9 cellular contexts compared by ENCODE assay signal in the genomic region with DNA sequence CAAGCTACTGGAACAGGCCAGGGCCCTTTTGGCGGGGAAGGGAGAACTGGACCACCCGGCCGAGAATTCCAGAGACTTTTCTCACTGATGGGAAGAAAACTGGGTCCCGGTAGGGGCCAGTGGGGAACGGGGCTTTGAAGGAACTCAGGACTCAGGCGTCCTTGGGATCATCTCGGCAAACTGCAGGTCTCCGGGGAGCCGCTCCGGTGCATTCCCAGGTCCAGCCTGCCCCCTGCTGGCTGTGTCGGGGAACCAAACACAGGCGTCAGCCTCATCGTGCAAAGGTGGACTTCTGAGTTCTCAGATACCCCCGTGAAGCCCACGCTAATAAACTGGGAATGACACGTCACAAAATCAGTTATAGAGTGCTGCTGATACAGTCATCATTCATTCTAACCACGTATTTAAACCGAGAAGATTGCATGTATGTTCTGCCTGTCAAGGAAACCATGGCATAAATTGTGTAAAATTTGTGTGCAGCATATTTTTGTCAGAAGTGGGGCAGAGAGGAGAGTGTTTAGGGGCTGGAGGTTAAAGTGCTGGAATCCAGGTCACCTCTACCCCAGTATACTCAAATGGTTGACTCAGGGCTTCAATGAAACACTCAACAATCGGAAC.
DNase-seq lines count a peak whose midpoint lies in the region; ATAC-seq and TF ChIP-seq lines count a peak whose summit lies in the region.
"Had no signal": no experiment of that assay in that cellular context is flagged by ENCODE, and none has a peak within 500 bp of the region (broad histone marks: within the 10 kb centered on the region; RNA-seq: fewer than 3 reads in every experiment).

No MANE protein-coding gene starts in this region.

- H3K27ac Mint-ChIP-seq in Caco-2 (ENCODE audit: unreplicated experiment) = no peak overlapping the region
- H3K27ac Mint-ChIP-seq: T-helper 17 cell had no signal

- POLR2A ChIA-PET in Caco-2 (lab: Charles Lee) = no interaction called here

- H3K79me2 ChIP-seq in smooth muscle cell (ENCODE audit: low read depth) = no peaks in the 10 kb centered on the region

- H3K4me1 ChIP-seq in Caco-2 (no peaks in the 10 kb centered on the region), smooth muscle cell (ENCODE audit: low read depth) (no peaks in the 10 kb centered on the region)

- peak; percentile 63 to 82 for DNase-seq in Caco-2
- DNase-seq in HK-2 (ENCODE audit: unreplicated experiment) = peak; percentile 76
- peak; percentile 46 for DNase-seq in RPMI7951 (ENCODE audit: low read depth)
- DNase-seq in astrocyte of the spinal cord (ENCODE audit: low read depth, low spot score) = peak; percentile 43
- peak; percentile 93 for DNase-seq in iPS-NIHi11 (ENCODE audit: low spot score)
- DNase-seq in smooth muscle cell (lab: John Stamatoyannopoulos, UW; ENCODE audit: unreplicated experiment) = peak; percentile 35
- no peak for DNase-seq in KG1 (lab: John Stamatoyannopoulos, UW)

- H2AFZ ChIP-seq in smooth muscle cell (ENCODE audit: low read depth) = no peak overlapping the region

- CTCF ChIA-PET in Caco-2 (lab: Charles Lee) = interaction anchor here (0.7 kb wide), 1 partner anchor 369 kb away, joined by 3 read pairs; no protein-coding TSS in a partner anchor

- no peak overlapping the region for H3K4me2 ChIP-seq in smooth muscle cell

- H3K27me3 ChIP-seq in Caco-2 (replicated peaks; ENCODE audit: control insufficient read depth, insufficient read depth, low read length) (no peaks in the 10 kb centered on the region), smooth muscle cell (ENCODE audit: low read depth) (peaks cover 41% of the 10 kb centered on the region)

- no peaks in the 10 kb centered on the region for H4K20me1 ChIP-seq in smooth muscle cell (ENCODE audit: low read depth)

- no peak overlapping the region for H3K27ac ChIP-seq in smooth muscle cell (ENCODE audit: low read depth)

- WGBS in smooth muscle cell (ENCODE audit: low lambda C conversion rate) = 11% methylated on average over 19 of the region's 19 CpGs

- intact Hi-C loops in Caco-2 (cut with micrococcal nuclease; ENCODE audit: unreplicated experiment) = loop anchor here (1.0 to 10.0 kb wide), 3 partner anchors 123 to 385 kb away; no protein-coding TSS in a partner anchor

- H3K9ac ChIP-seq in smooth muscle cell (ENCODE audit: low read depth) = no peak overlapping the region

- H3K27me3 Mint-ChIP-seq in Caco-2 (ENCODE audit: insufficient read depth, unreplicated experiment) = peaks cover 13% of the 10 kb centered on the region

- H3K36me3 ChIP-seq in Caco-2 (ENCODE audit: control insufficient read depth, insufficient read depth, low read length) (no peaks in the 10 kb centered on the region), smooth muscle cell (ENCODE audit: low read depth) (no peaks in the 10 kb centered on the region)

- no TSS peak for BruUV-seq in Caco-2 (replicated peaks; lab: Mats Ljungman, UMichigan)

- H3K9me3 ChIP-seq in Caco-2 (no peaks in the 10 kb centered on the region), smooth muscle cell (replicated peaks; ENCODE audit: low read depth) (no peaks in the 10 kb centered on the region)

- H3K4me3 Mint-ChIP-seq in Caco-2 (ENCODE audit: unreplicated experiment) = no peak overlapping the region
- H3K4me3 Mint-ChIP-seq: T-helper 17 cell had no signal

- peaks cover 8% of the 10 kb centered on the region for H3K4me1 Mint-ChIP-seq in Caco-2 (ENCODE audit: low read depth, unreplicated experiment)

- H3F3A ChIP-seq in smooth muscle cell (ENCODE audit: low read depth) = no peaks in the 10 kb centered on the region

- TF ChIP-seq CTCF in Caco-2 (IDR thresholded peaks at IDR 0.05; ENCODE audit: insufficient read depth in 1 of 2, low read depth in 1 of 2, low read length in 1 of 2, severe bottlenecking in 1 of 2, unreplicated experiment in 1 of 2) = peak; percentile 92 to 95
- peak; percentile 91 for TF ChIP-seq CTCF in astrocyte of the spinal cord (IDR thresholded peaks at IDR 0.05; ENCODE audit: low read depth, low read length)
- TF ChIP-seq CTCF in smooth muscle cell (IDR thresholded peaks at IDR 0.05; ENCODE audit: borderline replicate concordance, insufficient read depth, poor library complexity, severe bottlenecking) = peak; percentile 96

- peaks cover 11% of the 10 kb centered on the region for H3K9me3 Mint-ChIP-seq in Caco-2 (ENCODE audit: unreplicated experiment)

- in situ Hi-C loops in astrocyte of the spinal cord (cut with HindIII; ENCODE audit: low sequenced_read_pairs) = no loop called here

- no peak for ATAC-seq in HG03342 (IDR thresholded peaks at IDR 0.05; ENCODE audit: unreplicated experiment)
- ATAC-seq: T-helper 17 cell had no signal

- H3K4me3 ChIP-seq in Caco-2 (ENCODE audit: low read depth, low read length) = no peak overlapping the region
- no peak overlapping the region for H3K4me3 ChIP-seq in astrocyte of the spinal cord (ENCODE audit: low read depth, low read length)
- no peak overlapping the region for H3K4me3 ChIP-seq in smooth muscle cell

- no peaks in the 10 kb centered on the region for H3K36me3 Mint-ChIP-seq in Caco-2 (ENCODE audit: insufficient read depth, unreplicated experiment)
